ENCODE assay signal across 1 cellular context in genomic region chr2:188327518-188328205, GRCh38.
TF ChIP-seq lines count a peak whose summit lies in the region.

No MANE protein-coding gene starts in this region.

TF ChIP-seq in SK-N-SH treated with all-trans-retinoic acid at 6 μM for 48 hours, 23 proteins besides CTCF, POLR2A, EP300 and RAD21 (continued from another document):
- TF ChIP-seq TSHZ2 (CRISPR knock-in tag; IDR thresholded peaks at IDR 0.05): no peak
- TF ChIP-seq CSRNP3 (CRISPR knock-in tag; IDR thresholded peaks at IDR 0.05): no peak
- TF ChIP-seq CSDC2 (CRISPR knock-in tag; IDR thresholded peaks at IDR 0.05): no peak
- no peak for TF ChIP-seq TCF4 (CRISPR knock-in tag; IDR thresholded peaks at IDR 0.05; ENCODE audit: borderline replicate concordance)
- TF ChIP-seq ZNF565 (CRISPR knock-in tag; conservative IDR thresholded peaks at IDR 0.05; ENCODE audit: low read depth): no peak
